In the genomic region with DNA sequence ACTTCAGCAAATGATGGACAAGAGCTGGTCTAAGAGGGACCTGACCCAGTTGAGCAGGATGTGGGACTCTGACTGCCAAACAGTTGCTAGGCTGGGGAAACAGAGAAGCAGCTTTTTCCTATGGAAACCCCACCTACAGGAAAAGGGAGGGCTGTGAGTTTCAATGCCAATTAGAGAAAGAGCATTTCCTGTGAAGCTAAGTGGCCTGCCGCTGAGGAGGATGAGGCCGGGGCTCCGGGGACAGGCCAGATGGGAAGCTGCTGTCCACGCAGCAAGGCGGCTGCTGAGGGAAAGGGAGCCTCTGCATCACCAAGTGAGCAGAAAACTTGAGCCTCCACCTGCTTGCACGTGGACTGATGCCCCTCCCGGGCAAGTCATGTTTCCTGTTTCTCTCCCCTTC, we compare ENCODE assay signal across 10 cellular contexts. TPM values are rescaled to one million over a fixed set of nuclear protein-coding genes. Genes with fewer than 3 reads are reported as not detected.
DNase-seq lines count a peak whose midpoint lies in the region; ATAC-seq and TF ChIP-seq lines count a peak whose summit lies in the region.
"Had no signal": no experiment of that assay in that cellular context is flagged by ENCODE, and none has a peak within 500 bp of the region (broad histone marks: within the 10 kb centered on the region; RNA-seq: fewer than 3 reads in every experiment).

TSS of gene PCDH12 (minus strand) at position 90 of the 400 bp plus-strand sequence. CDS start 351 bp downstream, outside the sequence.

- H3K4me2 ChIP-seq in Karpas-422 (ENCODE audit: low read depth, low read length, poor library complexity, severe bottlenecking), result no peak within 1 kb of the TSS

- TF ChIP-seq EP300 in esophagus muscularis mucosa (IDR thresholded peaks at IDR 0.05), result no peak
- TF ChIP-seq EP300 in sigmoid colon (IDR thresholded peaks at IDR 0.05), result no peak

- H3K27ac ChIP-seq in esophagus muscularis mucosa (replicated peaks in 1 of 4) (peak within 1 kb of the TSS; percentile 3 to 66 (median 60)), sigmoid colon (peak within 1 kb of the TSS in 3 of 4 donors; percentile 31 to 64 (median 47)), Karpas-422 (ENCODE audit: low read length) (no peak within 1 kb of the TSS)
- H3K27ac ChIP-seq: 22Rv1 had no signal

- DNase-seq in DMS 273 (lab: John Stamatoyannopoulos, UW; ENCODE audit: unreplicated experiment), result peak; percentile 23
- no peak for DNase-seq in DMS 273 treated with DMSO at 0.1 percent for 48 hours (lab: John Stamatoyannopoulos, UW)
- peak; percentile 14 for DNase-seq in RPMI7951 (ENCODE audit: low read depth)
- no peak for DNase-seq in esophagus muscularis mucosa (ENCODE audit: extremely low spot score)
- DNase-seq in sigmoid colon, result peak; percentile 74
- DNase-seq in Karpas-422, result no peak
- no peak for DNase-seq in kidney tubule cell (ENCODE audit: low spot score)
- DNase-seq: NCI-H1105 had no signal

- H3K9me3 ChIP-seq in esophagus muscularis mucosa, result no peaks in the 10 kb centered on the region
- no peaks in the 10 kb centered on the region for H3K9me3 ChIP-seq in sigmoid colon
- H3K9me3 ChIP-seq in Karpas-422 (ENCODE audit: low read length), result no peaks in the 10 kb centered on the region

- H3K9me2 ChIP-seq in Karpas-422 (replicated peaks; ENCODE audit: insufficient read depth, low read length), result no peaks in the 10 kb centered on the region

- no peak for TF ChIP-seq CTCF in esophagus muscularis mucosa (IDR thresholded peaks at IDR 0.05)
- no peak for TF ChIP-seq CTCF in sigmoid colon (IDR thresholded peaks at IDR 0.05)

- H3K27me3 ChIP-seq in esophagus muscularis mucosa, result peaks cover 0 to 11% (median 0%) of the 10 kb centered on the region in 4 donors
- H3K27me3 ChIP-seq in sigmoid colon, result no peaks in the 10 kb centered on the region
- H3K27me3 ChIP-seq in Karpas-422 (ENCODE audit: low read length), result no peaks in the 10 kb centered on the region

- no peak for TF ChIP-seq POLR2A in esophagus muscularis mucosa (IDR thresholded peaks at IDR 0.05; ENCODE audit: low read depth)
- TF ChIP-seq POLR2A in sigmoid colon (IDR thresholded peaks at IDR 0.05), result no peak

- no peaks in the 10 kb centered on the region for H3K79me2 ChIP-seq in Karpas-422 (ENCODE audit: low read length)

- ATAC-seq in HG02763 (IDR thresholded peaks at IDR 0.05; ENCODE audit: unreplicated experiment), result no peak

- H3K36me3 ChIP-seq in esophagus muscularis mucosa (peaks cover 0 to 7% (median 3%) of the 10 kb centered on the region in 4 donors), sigmoid colon (peaks cover 0 to 8% (median 0%) of the 10 kb centered on the region in 4 donors), Karpas-422 (ENCODE audit: insufficient read depth, low read length) (no peaks in the 10 kb centered on the region)

- H3K4me1 ChIP-seq in esophagus muscularis mucosa (peaks cover 29 to 60% (median 45%) of the 10 kb centered on the region in 4 donors), sigmoid colon (peaks cover 0 to 15% (median 0%) of the 10 kb centered on the region in 4 donors), Karpas-422 (ENCODE audit: low read length) (peaks cover 21% of the 10 kb centered on the region)

- intact Hi-C loops in esophagus muscularis mucosa (cut with DNase I), result no loop called here
- intact Hi-C loops in sigmoid colon (cut with DNase I), result no loop called here

- no peak within 1 kb of the TSS for H2AFZ ChIP-seq in Karpas-422 (ENCODE audit: low read length)

- H3K4me3 ChIP-seq in esophagus muscularis mucosa, result peak within 1 kb of the TSS; percentile 25 to 40 (median 26)
- no peak within 1 kb of the TSS for H3K4me3 ChIP-seq in sigmoid colon
- H3K4me3 ChIP-seq in Karpas-422 (ENCODE audit: low read length), result no peak within 1 kb of the TSS

- no peak within 1 kb of the TSS for H3K9ac ChIP-seq in Karpas-422 (ENCODE audit: low read length)

- 27% methylated on average over 7 of the region's 7 CpGs for WGBS in esophagus muscularis mucosa
- 31 to 56% methylated on average over 7 of the region's 7 CpGs for WGBS in sigmoid colon, 2 donors

- no peaks in the 10 kb centered on the region for H4K20me1 ChIP-seq in Karpas-422 (ENCODE audit: insufficient read depth, low read depth, low read length)

RNA-seq across cellular contexts. Expression of gene PCDH12, which starts in this region (rescaled TPM):
- total RNA-seq in RPMI7951 (2014; rRNA removed; shearing (Covaris generic)), result not detected in 2 replicates
- total RNA-seq in esophagus muscularis mucosa (1 to 10 TPM; 1.2 to 6.7 (median 3.5) TPM), sigmoid colon (1 to 10 TPM in 3 of 4 donors, under 1 TPM in 1; 0.55 to 6.2 (median 2.9) TPM)
- polyA plus RNA-seq in sigmoid colon, result under 1 TPM; 0.23 to 0.69 (median 0.60) TPM
- total RNA-seq in Karpas-422 (2014; rRNA removed; shearing (Covaris generic); ENCODE audit: low replicate concordance), result not detected in 2 replicates

Comparison
In these comparisons a context has a peak if more than half of its experiments do, and no peak if none do; other contexts are left out.
1. DNase-seq: peak in DMS 273 (single experiment) and sigmoid colon (single experiment); none in DMS 273 treated with DMSO at 0.1 percent for 48 hours (single experiment), esophagus muscularis mucosa (single experiment), Karpas-422 (single experiment) and kidney tubule cell (single experiment).
2. Peak in DNase-seq in RPMI7951; RNA of the gene not detected or under 1 TPM.
3. H3K4me3 ChIP-seq: peak in esophagus muscularis mucosa (4 of 4); none in sigmoid colon (0 of 4) and Karpas-422 (single experiment).